In genomic region chr6:121383478-121383877, GRCh38 we compare ENCODE assay signal across 21 cellular contexts.
"Had no signal": no experiment of that assay in that cellular context is flagged by ENCODE, and none has a peak within 500 bp of the region (broad histone marks: within the 10 kb centered on the region; RNA-seq: fewer than 3 reads in every experiment).

No MANE protein-coding gene starts in this region.

- H3K4me3 ChIP-seq: colonic mucosa, sigmoid colon, skin epidermis, stomach, thoracic aorta had no signal

- H3K9me3 ChIP-seq: colonic mucosa, sigmoid colon, stomach, thoracic aorta had no signal

- H3K4me1 Mint-ChIP-seq: naive B cell had no signal

- H3K27me3 ChIP-seq: colonic mucosa, sigmoid colon, stomach had no signal

- H3K36me3 Mint-ChIP-seq: naive B cell had no signal

- DNase-seq: colonic mucosa; dermis blood vessel endothelial cell; endodermal cell; erythroblast; foreskin melanocyte; head of caudate nucleus; hippocampal formation; left colon; left ventricle myocardium superior; naive B cell; nephron progenitor cell; posterior cingulate gyrus; sigmoid colon; stimulated activated CD4-positive, alpha-beta T cell treated with anti-CD3 and anti-CD28 coated beads, Interleukin-12 subunit alpha, Interleukin-12 subunit beta, amount 100 ng/mL, for 4 hours; stimulated activated naive CD4-positive, alpha-beta T cell; stomach; substantia nigra; trophoblast cell had no signal

- FAIRE-seq: endothelial cell of umbilical vein had no signal

- H3K4me3 Mint-ChIP-seq: endodermal cell, naive B cell, nephron progenitor cell had no signal

- H3K36me3 ChIP-seq: colonic mucosa, sigmoid colon, stomach, thoracic aorta had no signal

- H3K27ac Mint-ChIP-seq: endodermal cell, naive B cell had no signal

- ATAC-seq: left ventricle myocardium superior had no signal

- H3K4me1 ChIP-seq: sigmoid colon, stomach had no signal

- H3K27ac ChIP-seq: sigmoid colon, skin epidermis, stomach, thoracic aorta had no signal

- H3K9me3 Mint-ChIP-seq: endodermal cell, naive B cell, nephron progenitor cell had no signal
